In genomic region chr2:180006781-180007579, GRCh38 we compare ENCODE assay signal across 8 cellular contexts. TPM values are rescaled to one million over a fixed set of nuclear protein-coding genes. Genes with fewer than 3 reads are reported as not detected.
A peak's percentile ranks its signal among the peaks of the same experiment; 100 is the strongest.
DNase-seq lines count a peak whose midpoint lies in the region; ATAC-seq, FAIRE-seq and TF ChIP-seq lines count a peak whose summit lies in the region.

Gene CWC22 (minus strand): TSS chr2:180007297. CDS start chr2:179993341, 13,956 bp downstream.

- no peaks in the 10 kb centered on the region for H3K36me3 ChIP-seq in Loucy (ENCODE audit: insufficient read depth, low read length)

- peak; percentile 89 for DNase-seq in EL
- peak; percentile 42 for DNase-seq in H54 (ENCODE audit: insufficient read length, low spot score)
- DNase-seq in activated T-helper 9 cell treated with anti-CD3 and anti-CD28 coated beads, Interleukin-2, amount 50 U/mL, for 16 hours (ENCODE audit: low read depth): peak; percentile 72
- DNase-seq in fibroblast of peridontal ligament (ENCODE audit: extremely low read depth): peak; percentile 96
- peak; percentile 77 for DNase-seq in natural killer cell
- DNase-seq in stimulated activated naive CD4-positive, alpha-beta T cell treated with Interleukin-2 at 50 U/mL for 16 hours (lab: John Stamatoyannopoulos, UW): peak; percentile 81

- H3K9me3 Mint-ChIP-seq in natural killer cell: no peaks in the 10 kb centered on the region

- no peaks in the 10 kb centered on the region for H3K9me3 ChIP-seq in Loucy (ENCODE audit: insufficient read depth, low read depth, low read length)

- H3K27me3 Mint-ChIP-seq in natural killer cell (ENCODE audit: low read depth in 2 of 2): no peaks in the 10 kb centered on the region

- no peaks in the 10 kb centered on the region for H3K9me2 ChIP-seq in Loucy (replicated peaks; ENCODE audit: low read depth, low read length)

- TF ChIP-seq CTCF in Loucy (conservative IDR thresholded peaks at IDR 0.05; ENCODE audit: low read length) (no peak), natural killer cell (IDR thresholded peaks at IDR 0.05) (no peak)

- peaks cover 5% of the 10 kb centered on the region for H3K27me3 ChIP-seq in Loucy (ENCODE audit: insufficient read depth, low read length, poor library complexity, severe bottlenecking)

- H3K4me2 ChIP-seq in Loucy (ENCODE audit: low read depth, low read length, poor library complexity, severe bottlenecking): peak within 1 kb of the TSS; percentile 83

- intact Hi-C loops in natural killer cell (cut with micrococcal nuclease): loop anchor here (2.0 to 5.0 kb wide), 2 partner anchors 974 to 1530 kb away; partner anchors contain the start of genes FKBP7 and UBE2E3

- H3K4me3 Mint-ChIP-seq in natural killer cell: peak within 1 kb of the TSS; percentile 99

- H3K79me2 ChIP-seq in Loucy (ENCODE audit: insufficient read depth, low read length): peaks cover 49% of the 10 kb centered on the region

- peaks cover 12% of the 10 kb centered on the region for H4K20me1 ChIP-seq in Loucy (ENCODE audit: insufficient read depth, low read length, poor library complexity, severe bottlenecking)

- no peaks in the 10 kb centered on the region for H3F3A ChIP-seq in Loucy (ENCODE audit: low read depth)

- H2AFZ ChIP-seq in Loucy (ENCODE audit: low read length): peak within 1 kb of the TSS; percentile 97

- 0 out of 2 replicates have a peak, but pooled peaks have one; percentile 30 for TF ChIP-seq POLR2A in H54 (IDR thresholded peaks at IDR 0.05; ENCODE audit: low read depth, low read length)
- TF ChIP-seq POLR2A in Raji (IDR thresholded peaks at IDR 0.05; ENCODE audit: insufficient read depth, low read depth, low read length): peak; percentile 56

- peak within 1 kb of the TSS; percentile 90 for H3K9ac ChIP-seq in Loucy (ENCODE audit: low read depth, low read length, poor library complexity, severe bottlenecking)

- H3K4me1 Mint-ChIP-seq in natural killer cell: peaks cover 41 to 45% of the 10 kb centered on the region in 2 donors

- peak within 1 kb of the TSS; percentile 100 for H3K27ac Mint-ChIP-seq in natural killer cell

- H3K4me3 ChIP-seq in Loucy (ENCODE audit: low read length, poor library complexity, severe bottlenecking): peak within 1 kb of the TSS; percentile 99

- FAIRE-seq in H54 (lab: Jason Lieb, UNC): peak; percentile 93

- H3K36me3 Mint-ChIP-seq in natural killer cell: no peaks in the 10 kb centered on the region

- ATAC-seq in natural killer cell: peak; percentile 93 to 96 (median 93)

- H3K4me1 ChIP-seq in Loucy (ENCODE audit: insufficient read depth, low read length, poor library complexity, severe bottlenecking): peaks cover 57% of the 10 kb centered on the region

RNA-seq across cellular contexts. Expression of gene CWC22, which starts in this region (rescaled TPM):
- 10 to 100 TPM; 14.9 to 20.3 (median 16.1) TPM for total RNA-seq in natural killer cell

Comparison
In these comparisons a context has a peak if more than half of its experiments do, and no peak if none do; other contexts are left out.
1. Peak in every context shown above with its lines: DNase-seq, ATAC-seq and H3K4me3 ChIP-seq.
2. DNase-seq: peak in every context shown above with its lines; median percentile 96 in fibroblast of peridontal ligament; 89 in EL; 81 in stimulated activated naive CD4-positive, alpha-beta T cell treated with Interleukin-2 at 50 U/mL for 16 hours; 77 in natural killer cell; 72 in activated T-helper 9 cell treated with anti-CD3 and anti-CD28 coated beads, Interleukin-2, amount 50 U/mL, for 16 hours; 42 in H54.